ENCODE assay signal across 15 cellular contexts in the genomic region with DNA sequence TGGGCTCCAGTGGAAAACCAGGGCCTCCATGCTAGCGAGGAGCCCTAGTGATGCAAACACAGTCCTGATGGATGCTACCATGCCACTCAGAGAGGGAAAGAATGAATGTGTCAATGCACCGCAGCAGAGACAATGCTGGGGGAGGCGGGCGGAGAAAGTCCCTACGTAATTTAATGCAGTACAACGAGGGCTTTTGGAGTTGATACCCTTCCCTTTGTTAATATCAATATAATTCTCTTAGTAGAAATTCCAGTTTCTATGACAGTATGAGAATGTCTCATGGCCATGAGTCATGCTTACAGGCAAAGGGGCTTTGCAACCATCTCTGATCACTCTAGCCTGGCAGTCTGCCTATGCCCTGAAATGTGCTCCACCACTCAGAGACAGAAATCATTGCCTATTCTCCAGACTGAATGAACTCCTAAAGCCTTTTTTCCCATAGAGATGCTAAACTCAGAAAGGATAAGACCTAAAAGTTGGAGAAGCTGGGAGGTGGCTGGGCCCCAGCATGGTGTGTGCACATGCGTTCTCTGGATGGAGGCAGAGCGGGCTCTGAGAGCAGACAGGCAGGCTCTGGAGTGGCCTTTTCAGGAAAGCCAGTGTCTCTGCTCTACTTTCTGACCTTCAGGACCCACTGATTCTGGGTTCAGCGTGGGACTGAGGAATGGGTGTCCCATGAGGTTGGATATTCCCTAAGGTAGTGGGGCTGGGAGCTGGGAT. TPM values are rescaled to one million over a fixed set of nuclear protein-coding genes. Genes with fewer than 3 reads are reported as not detected.
A peak's percentile ranks its signal among the peaks of the same experiment; 100 is the strongest.
DNase-seq lines count a peak whose midpoint lies in the region; ATAC-seq lines count a peak whose summit lies in the region.
"Had no signal": no experiment of that assay in that cellular context is flagged by ENCODE, and none has a peak within 500 bp of the region (broad histone marks: within the 10 kb centered on the region; RNA-seq: fewer than 3 reads in every experiment).

No MANE protein-coding gene starts in this region.

- H3K27me3 ChIP-seq in CD8-positive, alpha-beta memory T cell (ENCODE audit: insufficient read depth, low read length, poor library complexity, severe bottlenecking): no peaks in the 10 kb centered on the region
- H3K27me3 ChIP-seq: cardiac muscle cell, heart left ventricle had no signal

- no peak for ATAC-seq in left colon

- DNase-seq in CD8-positive, alpha-beta memory T cell: peak in 1 of 5 donors; percentile 61
- DNase-seq in activated CD4-positive, alpha-beta T cell treated with anti-CD3 and anti-CD28 coated beads for 48 hours: peak; percentile 71
- DNase-seq in stimulated activated CD4-positive, alpha-beta T cell treated with anti-CD3 and anti-CD28 coated beads, Interleukin-15, amount 100 ng/mL, for 48 hours (ENCODE audit: low read depth in 2 of 2): peak; percentile 35 to 54
- DNase-seq in 8988T (no peak), HuH-7.5 (ENCODE audit: low spot score) (no peak), left colon (no peak), SW480 (ENCODE audit: low spot score) (no peak)
- DNase-seq: heart left ventricle, NCI-H2171 had no signal

- peak overlapping the region; percentile 52 for H3K4me3 ChIP-seq in CD8-positive, alpha-beta memory T cell (ENCODE audit: low read length)
- H3K4me3 ChIP-seq: cardiac muscle cell, lung had no signal

- peak overlapping the region; percentile 68 for H3K27ac ChIP-seq in CD8-positive, alpha-beta memory T cell (ENCODE audit: low read depth, low read length)
- H3K27ac ChIP-seq: cardiac muscle cell, epithelial cell of prostate, HL-60 had no signal

- peak overlapping the region; percentile 48 to 87 (median 80) for H3K4me3 Mint-ChIP-seq in CD8-positive, alpha-beta memory T cell
- peak overlapping the region; percentile 74 for H3K4me3 Mint-ChIP-seq in activated naive CD8-positive, alpha-beta T cell

- peaks cover 1 to 19% (median 13%) of the 10 kb centered on the region in 3 donors for H3K36me3 Mint-ChIP-seq in CD8-positive, alpha-beta memory T cell
- peaks cover 6% of the 10 kb centered on the region for H3K36me3 Mint-ChIP-seq in activated naive CD8-positive, alpha-beta T cell

- H3K27me3 Mint-ChIP-seq in CD8-positive, alpha-beta memory T cell: no peaks in the 10 kb centered on the region
- no peaks in the 10 kb centered on the region for H3K27me3 Mint-ChIP-seq in activated naive CD8-positive, alpha-beta T cell

- POLR2A ChIA-PET in CD8-positive, alpha-beta memory T cell (lab: Charles Lee): interaction anchor here (0.7 to 1.4 kb wide), 7 partner anchors 8 to 205 kb away, joined by 3 to 5 read pairs (median 3); partner anchors contain the start of gene GIMAP6

- H3K9me3 Mint-ChIP-seq in CD8-positive, alpha-beta memory T cell: peaks cover 0 to 9% (median 8%) of the 10 kb centered on the region in 5 donors
- H3K9me3 Mint-ChIP-seq in activated naive CD8-positive, alpha-beta T cell (ENCODE audit: low read depth): peaks cover 5% of the 10 kb centered on the region

- CTCF ChIA-PET in CD8-positive, alpha-beta memory T cell (lab: Charles Lee): interaction anchor here (1.3 to 3.6 kb wide), 6 partner anchors 15 to 214 kb away, joined by 3 to 14 read pairs (median 4); partner anchors contain the start of gene GIMAP6

- intact Hi-C loops in left colon (cut with DNase I, micrococcal nuclease): no loop called here

- H3K4me1 ChIP-seq in CD8-positive, alpha-beta memory T cell (ENCODE audit: insufficient read depth, low read length): peaks cover 91% of the 10 kb centered on the region

- H3K9me3 ChIP-seq in CD8-positive, alpha-beta memory T cell (ENCODE audit: low read length): no peaks in the 10 kb centered on the region

- H3K36me3 ChIP-seq in CD8-positive, alpha-beta memory T cell (ENCODE audit: insufficient read depth, low read length): no peaks in the 10 kb centered on the region
- H3K36me3 ChIP-seq: cardiac muscle cell, heart left ventricle had no signal

- H3K4me1 Mint-ChIP-seq in CD8-positive, alpha-beta memory T cell: peaks cover 90 to 100% (median 99%) of the 10 kb centered on the region in 3 donors
- peaks cover 99% of the 10 kb centered on the region for H3K4me1 Mint-ChIP-seq in activated naive CD8-positive, alpha-beta T cell (ENCODE audit: low read depth)

- H3K27ac Mint-ChIP-seq in CD8-positive, alpha-beta memory T cell: peak overlapping the region; percentile 90 to 100 (median 98)
- H3K27ac Mint-ChIP-seq in activated naive CD8-positive, alpha-beta T cell: peak overlapping the region; percentile 98

RNA-seq across cellular contexts. Expression of gene GIMAP2, which starts 20.3 kb away (rescaled TPM):
- total RNA-seq in CD8-positive, alpha-beta memory T cell: 10 to 100 TPM; 40.4 to 42.9 TPM
- polyA plus RNA-seq in CD8-positive, alpha-beta memory T cell: 88.0 TPM
- 1 to 10 TPM; 6.8 TPM for total RNA-seq in left colon
- total RNA-seq: cardiac muscle cell had no signal
- polyA plus RNA-seq: cardiac muscle cell had no signal

RNA-seq across cellular contexts. Expression of gene GIMAP6, which starts 33.0 kb away (rescaled TPM):
- 10 to 100 TPM; 44.9 to 45.8 TPM for total RNA-seq in CD8-positive, alpha-beta memory T cell
- polyA plus RNA-seq in CD8-positive, alpha-beta memory T cell: 199 TPM
- 1 to 10 TPM; 6.4 to 8.5 TPM for total RNA-seq in left colon
- polyA plus RNA-seq: BJ, cardiac muscle cell had no signal

RNA-seq across cellular contexts. Expression of gene GIMAP1, which starts 51.2 kb away (rescaled TPM):
- 10 to 100 TPM in 1 of 2 experiments, 1 to 10 TPM in 1; 9.8 to 10.0 TPM for total RNA-seq in CD8-positive, alpha-beta memory T cell
- 86.1 TPM for polyA plus RNA-seq in CD8-positive, alpha-beta memory T cell
- 1 to 10 TPM; 1.1 to 2.4 TPM for total RNA-seq in left colon
- polyA plus RNA-seq: BJ, cardiac muscle cell had no signal

Comparison
In these comparisons a context has a peak if more than half of its experiments do, and no peak if none do; other contexts are left out.
1. DNase-seq: peak in activated CD4-positive, alpha-beta T cell treated with anti-CD3 and anti-CD28 coated beads for 48 hours (single experiment) and stimulated activated CD4-positive, alpha-beta T cell treated with anti-CD3 and anti-CD28 coated beads, Interleukin-15, amount 100 ng/mL, for 48 hours (2 of 2); none in 8988T (single experiment), HuH-7.5 (single experiment), left colon (0 of 2) and SW480 (single experiment).
2. RNA of gene GIMAP2, which starts 20.3 kb away (total RNA-seq): 40.4 to 42.9 TPM in CD8-positive, alpha-beta memory T cell; 6.8 TPM in left colon; every median in the first group is over 4 times any median in the second.
3. RNA of gene GIMAP6, which starts 33.0 kb away (total RNA-seq): 44.9 to 45.8 TPM in CD8-positive, alpha-beta memory T cell; 6.4 to 8.5 TPM in left colon; every median in the first group is over 4 times any median in the second.